Comparison of ENCODE assay signal across 8 cellular contexts in the genomic region with DNA sequence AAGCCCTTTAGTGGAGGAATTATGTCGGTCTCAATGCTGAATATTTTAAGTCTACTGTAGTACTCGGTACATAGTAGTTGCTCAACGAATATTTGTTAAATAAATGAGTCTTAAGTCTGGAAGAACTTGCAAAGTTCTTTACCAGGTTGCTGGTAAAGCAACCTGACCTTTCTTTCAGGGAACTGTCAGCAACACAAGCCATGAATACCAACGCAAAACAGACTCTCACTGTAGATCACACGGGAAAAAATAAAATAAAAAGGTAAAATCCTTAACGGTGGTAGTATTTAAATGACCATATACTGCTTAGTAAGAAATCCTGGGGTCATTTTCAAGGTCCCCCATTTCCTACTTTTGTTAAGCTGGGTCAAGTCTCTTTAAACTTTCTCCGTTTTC. TPM values are rescaled to one million over a fixed set of nuclear protein-coding genes. Genes with fewer than 3 reads are reported as not detected.
DNase-seq lines count a peak whose midpoint lies in the region; ATAC-seq and TF ChIP-seq lines count a peak whose summit lies in the region.

No MANE protein-coding gene starts in this region.

- peak overlapping the region; percentile 70 to 92 (median 82) for H3K4me2 ChIP-seq in BLaER1 treated with 17β-estradiol and CSF1 and Interleukin-3, amounts not matched to agents 10 nM and 100 nM
- peak overlapping the region; percentile 83 for H3K4me2 ChIP-seq in GM23248 (ENCODE audit: unreplicated experiment)
- H3K4me2 ChIP-seq in SK-N-SH = peak overlapping the region; percentile 77
- peak overlapping the region; percentile 92 for H3K4me2 ChIP-seq in smooth muscle cell

- peak overlapping the region; percentile 100 for H2AFZ ChIP-seq in GM23248
- H2AFZ ChIP-seq in SK-N-SH (ENCODE audit: low read depth) = peak overlapping the region; percentile 99
- peak overlapping the region; percentile 97 for H2AFZ ChIP-seq in smooth muscle cell (ENCODE audit: low read depth)

- TF ChIP-seq RAD21 in SK-N-SH (IDR thresholded peaks at IDR 0.05; ENCODE audit: low read length) = no peak

- CTCF ChIA-PET in SK-N-SH (lab: Yijun Ruan, JAX) = interaction anchor here (0.8 kb wide), 1 partner anchor 226 kb away, joined by 3 read pairs; no protein-coding TSS in a partner anchor

- H3F3A ChIP-seq in GM23248 (ENCODE audit: insufficient read depth) = no peaks in the 10 kb centered on the region
- H3F3A ChIP-seq in SK-N-SH (replicated peaks; ENCODE audit: insufficient read depth) = no peaks in the 10 kb centered on the region
- no peaks in the 10 kb centered on the region for H3F3A ChIP-seq in smooth muscle cell (ENCODE audit: low read depth)

- peak; percentile 3 for ATAC-seq in gastroesophageal sphincter

- H4K20me1 ChIP-seq in BLaER1 treated with 17β-estradiol and CSF1 and Interleukin-3, amounts not matched to agents 10 nM and 100 nM = no peaks in the 10 kb centered on the region
- H4K20me1 ChIP-seq in GM23248 (ENCODE audit: insufficient read depth) (no peaks in the 10 kb centered on the region), SK-N-SH (ENCODE audit: insufficient read depth) (no peaks in the 10 kb centered on the region), smooth muscle cell (ENCODE audit: low read depth) (no peaks in the 10 kb centered on the region)

- H3K4me1 ChIP-seq in BLaER1 treated with 17β-estradiol and CSF1 and Interleukin-3, amounts not matched to agents 10 nM and 100 nM = peaks cover 6 to 35% (median 17%) of the 10 kb centered on the region in 10 experiments; a peak in 19 of 20 replicates
- H3K4me1 ChIP-seq in GM23248 (ENCODE audit: insufficient read depth) (0 out of 2 replicates have a peak, but pooled peaks cover 5% of the 10 kb centered on the region), SK-N-SH (ENCODE audit: control insufficient read depth in 1 of 2, insufficient read depth in 2 of 2, low read depth in 1 of 2, low read length in 1 of 2) (no peaks in the 10 kb centered on the region; a peak in 1 of 4 replicates), gastroesophageal sphincter (peaks cover 0 to 23% (median 0%) of the 10 kb centered on the region in 3 donors), smooth muscle cell (ENCODE audit: low read depth) (peaks cover 9% of the 10 kb centered on the region)

- H3K79me2 ChIP-seq in GM23248 (ENCODE audit: insufficient read depth) (no peaks in the 10 kb centered on the region), SK-N-SH (ENCODE audit: insufficient read depth) (peaks cover 8% of the 10 kb centered on the region), smooth muscle cell (ENCODE audit: low read depth) (peaks cover 6% of the 10 kb centered on the region)

- no peak for TF ChIP-seq CTCF in SK-N-SH (IDR thresholded peaks at IDR 0.05)
- TF ChIP-seq CTCF in gastroesophageal sphincter (IDR thresholded peaks at IDR 0.05) = no peak
- no peak for TF ChIP-seq CTCF in smooth muscle cell (IDR thresholded peaks at IDR 0.05; ENCODE audit: borderline replicate concordance, insufficient read depth, poor library complexity, severe bottlenecking)

- no peak for TF ChIP-seq POLR2A in gastroesophageal sphincter (IDR thresholded peaks at IDR 0.05)

- no peaks in the 10 kb centered on the region for H3K27me3 ChIP-seq in BLaER1 treated with 17β-estradiol and CSF1 and Interleukin-3, amounts not matched to agents 10 nM and 100 nM
- H3K27me3 ChIP-seq in GM23248 (replicated peaks; ENCODE audit: insufficient read depth) = peaks cover under 1% of the 10 kb centered on the region; the same call in 1 of the 2 replicates
- no peaks in the 10 kb centered on the region for H3K27me3 ChIP-seq in SK-N-SH (ENCODE audit: insufficient read depth)
- no peaks in the 10 kb centered on the region for H3K27me3 ChIP-seq in gastroesophageal sphincter
- H3K27me3 ChIP-seq in smooth muscle cell (ENCODE audit: low read depth) = peaks cover 3% of the 10 kb centered on the region

- 47 to 52% methylated on average over 7 of the region's 7 CpGs for WGBS in GM23248 (ENCODE audit: low coverage in 1 of 2, low lambda C conversion rate in 2 of 2, missing lambda C conversion rate in 2 of 2), 2 experiments
- 20% methylated on average over 7 of the region's 7 CpGs for WGBS in SK-N-SH (ENCODE audit: low lambda C conversion rate)
- 31 to 39% methylated on average over 5 to 7 of the region's 7 CpGs for WGBS in gastroesophageal sphincter (ENCODE audit: low coverage in 1 of 2), 2 donors
- 48% methylated on average over 7 of the region's 7 CpGs for WGBS in smooth muscle cell (ENCODE audit: low lambda C conversion rate)

- peaks cover 0 to 6% (median 0%) of the 10 kb centered on the region in 11 experiments; a peak in 10 of 22 replicates for H3K9me3 ChIP-seq in BLaER1 treated with 17β-estradiol and CSF1 and Interleukin-3, amounts not matched to agents 10 nM and 100 nM (replicated peaks in 1 of 11)
- H3K9me3 ChIP-seq in GM23248 (ENCODE audit: low read depth) (no peaks in the 10 kb centered on the region), SK-N-SH (no peaks in the 10 kb centered on the region), gastroesophageal sphincter (no peaks in the 10 kb centered on the region), smooth muscle cell (replicated peaks; ENCODE audit: low read depth) (no peaks in the 10 kb centered on the region)

- TF ChIP-seq EP300 in SK-N-SH (IDR thresholded peaks at IDR 0.05; ENCODE audit: borderline replicate concordance in 1 of 2, low read depth in 1 of 2, low read length in 1 of 2) (no peak), gastroesophageal sphincter (IDR thresholded peaks at IDR 0.05) (no peak)

- peak overlapping the region; percentile 67 to 83 (median 74) for H3K4me3 ChIP-seq in BLaER1 treated with 17β-estradiol and CSF1 and Interleukin-3, amounts not matched to agents 10 nM and 100 nM
- H3K4me3 ChIP-seq in GM23248 (peak overlapping the region; percentile 90), SK-N-SH (ENCODE audit: low read depth in 2 of 2, low read length in 1 of 2) (peak overlapping the region; percentile 84 to 96), gastroesophageal sphincter (peak overlapping the region; percentile 79 to 81), smooth muscle cell (peak overlapping the region; percentile 90)

- in situ Hi-C loops in GM23248 (cut with MboI) = no loop called here

- DNase-seq in GM23248 = no peak
- DNase-seq in SK-N-SH = no peak
- DNase-seq in smooth muscle cell (lab: John Stamatoyannopoulos, UW; ENCODE audit: unreplicated experiment) = no peak
- DNase-seq in activated effector memory CD4-positive, alpha-beta T cell treated with anti-CD3 and anti-CD28 coated beads, Interleukin-2, amount 50 U/mL, for 16 hours = no peak
- DNase-seq in NCI-H510A (lab: John Stamatoyannopoulos, UW) = no peak
- DNase-seq in mesenteric fat pad (ENCODE audit: low spot score) = no peak

- H3K9ac ChIP-seq in BLaER1 treated with 17β-estradiol and CSF1 and Interleukin-3, amounts not matched to agents 10 nM and 100 nM = peak overlapping the region; percentile 79 to 90 (median 86)
- peak overlapping the region; percentile 96 for H3K9ac ChIP-seq in GM23248
- peak overlapping the region; percentile 86 for H3K9ac ChIP-seq in SK-N-SH
- H3K9ac ChIP-seq in smooth muscle cell (ENCODE audit: low read depth) = peak overlapping the region; percentile 88

- POLR2A ChIA-PET in SK-N-SH (lab: Yijun Ruan, JAX) = no interaction called here

- H3K27ac ChIP-seq in BLaER1 treated with 17β-estradiol and CSF1 and Interleukin-3, amounts not matched to agents 10 nM and 100 nM = peak overlapping the region; percentile 74 to 88 (median 84); a peak in 21 of 22 replicates
- H3K27ac ChIP-seq in GM23248 = peak overlapping the region; percentile 72
- peak overlapping the region; percentile 69 to 94 for H3K27ac ChIP-seq in SK-N-SH (ENCODE audit: low read depth in 2 of 2, low read length in 1 of 2)
- peak overlapping the region; percentile 66 to 92 (median 86) for H3K27ac ChIP-seq in gastroesophageal sphincter
- peak overlapping the region; percentile 88 for H3K27ac ChIP-seq in smooth muscle cell (ENCODE audit: low read depth)

- 0 out of 22 replicates have a peak, but pooled peaks cover 0 to 6% (median 0%) of the 10 kb centered on the region in 11 experiments for H3K36me3 ChIP-seq in BLaER1 treated with 17β-estradiol and CSF1 and Interleukin-3, amounts not matched to agents 10 nM and 100 nM
- H3K36me3 ChIP-seq in GM23248 (ENCODE audit: low read depth) (no peaks in the 10 kb centered on the region), SK-N-SH (replicated peaks in 1 of 2; ENCODE audit: control insufficient read depth in 1 of 2, insufficient read depth in 2 of 2, low read length in 1 of 2) (peaks cover 4 to 6% of the 10 kb centered on the region in 2 experiments), gastroesophageal sphincter (no peaks in the 10 kb centered on the region), smooth muscle cell (ENCODE audit: low read depth) (no peaks in the 10 kb centered on the region)

- H3K9me2 ChIP-seq in GM23248 (ENCODE audit: insufficient read depth) = no peaks in the 10 kb centered on the region
- no peaks in the 10 kb centered on the region for H3K9me2 ChIP-seq in SK-N-SH

TF ChIP-seq in SK-N-SH, 30 proteins besides CTCF, POLR2A, EP300 and RAD21 (continues in another document):
- no peak for TF ChIP-seq YY1 (IDR thresholded peaks at IDR 0.05; ENCODE audit: low read depth)
- TF ChIP-seq, protein P1, sequence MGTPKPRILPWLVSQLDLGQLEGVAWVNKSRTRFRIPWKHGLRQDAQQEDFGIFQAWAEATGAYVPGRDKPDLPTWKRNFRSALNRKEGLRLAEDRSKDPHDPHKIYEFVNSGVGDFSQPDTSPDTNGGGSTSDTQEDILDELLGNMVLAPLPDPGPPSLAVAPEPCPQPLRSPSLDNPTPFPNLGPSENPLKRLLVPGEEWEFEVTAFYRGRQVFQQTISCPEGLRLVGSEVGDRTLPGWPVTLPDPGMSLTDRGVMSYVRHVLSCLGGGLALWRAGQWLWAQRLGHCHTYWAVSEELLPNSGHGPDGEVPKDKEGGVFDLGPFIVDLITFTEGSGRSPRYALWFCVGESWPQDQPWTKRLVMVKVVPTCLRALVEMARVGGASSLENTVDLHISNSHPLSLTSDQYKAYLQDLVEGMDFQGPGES (IDR thresholded peaks at IDR 0.05; ENCODE audit: low read depth, low read length) = no peak
- no peak for TF ChIP-seq POLR2AphosphoS5 (IDR thresholded peaks at IDR 0.05; ENCODE audit: low read depth, low read length)
- TF ChIP-seq NFIC (IDR thresholded peaks at IDR 0.05; ENCODE audit: borderline replicate concordance) = no peak

RNA-seq across cellular contexts. Expression of a gene that starts 0.4 kb away (rescaled TPM):
- total RNA-seq in GM23248 (2014; rRNA removed; shearing (Covaris generic)) = 10.0 and 11.5 TPM in 2 replicates
- 9.0 and 9.8 TPM in 2 replicates for polyA plus RNA-seq in GM23248 (2016; fragmentation: Nextera tagmentation; extraction: Ambion mirVana)
- 4.0 and 5.1 TPM in 2 replicates for polyA plus RNA-seq in SK-N-SH (2012; rRNA removed)
- polyA plus RNA-seq in SK-N-SH (2012; cell fraction: cytosol; rRNA removed) = 6.3 and 7.2 TPM in 2 replicates
- polyA plus RNA-seq in SK-N-SH (2012; cell fraction: nucleus; rRNA removed) = 2.5 and 4.1 TPM in 2 replicates
- 10 to 100 TPM in 3 of 4 donors, 1 to 10 TPM in 1; 8.1 to 24.3 (median 14.5) TPM for total RNA-seq in gastroesophageal sphincter
- 9.1 and 11.5 TPM in 2 replicates for total RNA-seq in smooth muscle cell
- 11.7 and 15.1 TPM in 2 replicates for polyA plus RNA-seq in smooth muscle cell
- 15.0 TPM for total RNA-seq in mesenteric fat pad
